In the genomic region with DNA sequence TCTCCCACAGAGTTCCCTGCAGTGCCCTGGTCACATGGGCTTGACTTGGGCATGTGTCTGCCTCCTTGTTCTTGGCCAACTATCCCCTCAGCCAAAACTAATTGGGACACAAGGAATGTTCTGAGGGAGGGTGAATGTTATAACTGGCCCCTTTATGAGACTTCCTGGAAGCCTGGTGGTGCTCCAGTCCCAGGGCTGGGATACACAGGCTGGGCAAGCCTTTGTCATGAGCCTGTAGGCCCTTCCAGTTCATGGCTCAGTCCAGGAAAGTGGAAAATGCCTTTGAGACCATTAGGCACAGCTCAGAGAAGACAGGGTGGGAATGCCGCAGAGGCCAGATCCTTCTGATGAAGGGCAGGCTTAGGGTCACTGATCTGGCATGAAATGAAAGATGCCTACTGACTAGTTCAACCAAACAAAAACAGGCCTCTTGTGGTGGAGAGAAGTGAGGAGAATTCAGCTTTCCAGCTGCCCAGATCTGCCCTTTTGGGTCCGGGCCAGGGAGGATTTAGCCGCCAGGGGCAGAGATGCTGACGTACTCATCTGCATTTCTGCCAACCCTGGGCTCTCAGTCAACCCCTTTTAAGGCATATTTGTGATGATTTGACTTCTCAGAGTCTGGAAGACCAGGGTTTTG, we compare ENCODE assay signal across 11 cellular contexts.
DNase-seq lines count a peak whose midpoint lies in the region; ATAC-seq, FAIRE-seq and TF ChIP-seq lines count a peak whose summit lies in the region.
"Had no signal": no experiment of that assay in that cellular context is flagged by ENCODE, and none has a peak within 500 bp of the region (broad histone marks: within the 10 kb centered on the region; RNA-seq: fewer than 3 reads in every experiment).

No MANE protein-coding gene starts in this region.

- CTCF ChIA-PET in mammary epithelial cell (lab: Charles Lee; ENCODE audit: low non-redundant PET): no interaction called here

- no peaks in the 10 kb centered on the region for H3K4me1 Mint-ChIP-seq in activated naive CD8-positive, alpha-beta T cell treated with anti-CD3 and anti-CD28 coated beads for 36 hours

- H3K9ac ChIP-seq in mammary epithelial cell (ENCODE audit: insufficient read depth, low read length): no peak overlapping the region
- no peak overlapping the region for H3K9ac ChIP-seq in skeletal muscle tissue (ENCODE audit: low read depth in 1 of 3, low read length in 3 of 3)

- H3K36me3 ChIP-seq in mammary epithelial cell (ENCODE audit: insufficient read depth, low read length) (no peaks in the 10 kb centered on the region), skeletal muscle tissue (ENCODE audit: control insufficient read depth in 3 of 3, insufficient read depth in 3 of 3, low read length in 3 of 3) (no peaks in the 10 kb centered on the region)

- H3K4me1 ChIP-seq in mammary epithelial cell (ENCODE audit: insufficient read depth, low read length) (no peaks in the 10 kb centered on the region), right cardiac atrium (ENCODE audit: control insufficient read depth, insufficient read depth, low read length) (no peaks in the 10 kb centered on the region), skeletal muscle tissue (ENCODE audit: control insufficient read depth in 3 of 3, insufficient read depth in 3 of 3, low read length in 3 of 3) (no peaks in the 10 kb centered on the region)

- FAIRE-seq in GM12892 (lab: Jason Lieb, UNC): no peak

- no peak overlapping the region for H3K4me2 ChIP-seq in mammary epithelial cell (ENCODE audit: insufficient read depth, low read depth, low read length)

- no peak overlapping the region for H3K4me3 ChIP-seq in mammary epithelial cell (replicated peaks in 1 of 3; ENCODE audit: insufficient read depth in 1 of 3, low read depth in 2 of 3, low read length in 3 of 3)
- no peak overlapping the region for H3K4me3 ChIP-seq in right cardiac atrium (ENCODE audit: low read length)
- no peak overlapping the region for H3K4me3 ChIP-seq in skeletal muscle tissue (ENCODE audit: low read length in 3 of 3)

- no peaks in the 10 kb centered on the region for H3K79me2 ChIP-seq in mammary epithelial cell (ENCODE audit: insufficient read depth, low read length)

- intact Hi-C loops in mammary epithelial cell (cut with micrococcal nuclease) (no loop called here), right cardiac atrium (cut with DNase I) (no loop called here)

- H3K27me3 Mint-ChIP-seq in activated naive CD8-positive, alpha-beta T cell treated with anti-CD3 and anti-CD28 coated beads for 36 hours: no peaks in the 10 kb centered on the region

- no peak for TF ChIP-seq POLR2A in GM12892 (IDR thresholded peaks at IDR 0.05; ENCODE audit: low read depth, low read length)

- H3K27ac ChIP-seq in mammary epithelial cell (ENCODE audit: insufficient read depth, low read depth, low read length) (no peak overlapping the region), right cardiac atrium (ENCODE audit: low read length) (peak overlapping the region; percentile 74), skeletal muscle tissue (ENCODE audit: low read depth, low read length) (peak overlapping the region; percentile 43)

- dilution Hi-C loops in mammary epithelial cell (cut with HindIII; ENCODE audit: low sequenced_read_pairs): no loop called here

- no peak overlapping the region for H3K4me3 Mint-ChIP-seq in activated naive CD8-positive, alpha-beta T cell treated with anti-CD3 and anti-CD28 coated beads for 36 hours

- in situ Hi-C loops in mammary epithelial cell (cut with MboI; ENCODE audit: low sequenced_read_pairs in 2 of 2): no loop called here

- no peaks in the 10 kb centered on the region for H4K20me1 ChIP-seq in mammary epithelial cell (ENCODE audit: insufficient read depth, low read length)

- BruUV-seq in mammary epithelial cell (replicated peaks; lab: Mats Ljungman, UMichigan): no TSS peak

- H3K36me3 Mint-ChIP-seq in activated naive CD8-positive, alpha-beta T cell treated with anti-CD3 and anti-CD28 coated beads for 36 hours: no peaks in the 10 kb centered on the region

- H3K9me3 Mint-ChIP-seq in activated naive CD8-positive, alpha-beta T cell treated with anti-CD3 and anti-CD28 coated beads for 36 hours: no peaks in the 10 kb centered on the region

- ATAC-seq in right cardiac atrium: peak; percentile 96 to 98
- ATAC-seq in HG03469 (IDR thresholded peaks at IDR 0.05; ENCODE audit: unreplicated experiment): no peak
- no peak for ATAC-seq in GM19351 (IDR thresholded peaks at IDR 0.05; ENCODE audit: unreplicated experiment)

- no peak overlapping the region for H2AFZ ChIP-seq in mammary epithelial cell (ENCODE audit: low read depth, low read length)

- H3K27ac Mint-ChIP-seq in activated naive CD8-positive, alpha-beta T cell treated with anti-CD3 and anti-CD28 coated beads for 36 hours: no peak overlapping the region

- H3K9me3 ChIP-seq in mammary epithelial cell (replicated peaks; ENCODE audit: insufficient read depth, low read length) (no peaks in the 10 kb centered on the region), right cardiac atrium (ENCODE audit: control insufficient read depth, low read length) (no peaks in the 10 kb centered on the region), skeletal muscle tissue (ENCODE audit: control insufficient read depth in 3 of 3, low read length in 3 of 3) (no peaks in the 10 kb centered on the region)

- 4% methylated on average over 4 of the region's 4 CpGs for WGBS in mammary epithelial cell (ENCODE audit: low coverage, missing lambda C conversion rate)
- 61% methylated on average over 4 of the region's 4 CpGs for WGBS in right cardiac atrium

- peak; percentile 71 for DNase-seq in H4 (ENCODE audit: low spot score)
- DNase-seq in mammary epithelial cell: peak; percentile 4
- DNase-seq in right cardiac atrium: peak; percentile 80 to 89 (median 82)
- no peak for DNase-seq in GM12892 (ENCODE audit: insufficient read length)
- no peak for DNase-seq in activated naive CD8-positive, alpha-beta T cell treated with anti-CD3 and anti-CD28 coated beads for 36 hours
- DNase-seq: activated T-cell treated with anti-CD3 and anti-CD28 coated beads for 4 hours, Calu3, NCI-H1417 treated with DMSO at 0.1 percent for 48 hours had no signal

- peak in 1 of 2 donors; percentile 26 for TF ChIP-seq CTCF in mammary epithelial cell (conservative IDR thresholded peaks at IDR 0.05 in 1 of 2, IDR thresholded peaks at IDR 0.05 in 1 of 2; ENCODE audit: extremely low read depth in 1 of 2, insufficient read depth in 1 of 2, low read depth in 1 of 2, low read length in 2 of 2)

- no peaks in the 10 kb centered on the region for H3K27me3 ChIP-seq in mammary epithelial cell (ENCODE audit: insufficient read depth, low read length)
- H3K27me3 ChIP-seq in right cardiac atrium (ENCODE audit: control insufficient read depth, insufficient read depth): no peaks in the 10 kb centered on the region
- H3K27me3 ChIP-seq in skeletal muscle tissue (ENCODE audit: control insufficient read depth in 3 of 3, insufficient read depth in 3 of 3, low read length in 3 of 3): no peaks in the 10 kb centered on the region

Comparison
In these comparisons a context has a peak if more than half of its experiments do, and no peak if none do; other contexts are left out.
1. DNase-seq: peak in H4 (single experiment), mammary epithelial cell (single experiment) and right cardiac atrium (3 of 3); none in GM12892 (single experiment) and activated naive CD8-positive, alpha-beta T cell treated with anti-CD3 and anti-CD28 coated beads for 36 hours (single experiment).
2. ATAC-seq: peak in right cardiac atrium (2 of 2); none in HG03469 (single experiment) and GM19351 (single experiment).